Comparison of ENCODE assay signal across 21 cellular contexts in genomic region chr4:175622887-175623286, GRCh38.
DNase-seq lines count a peak whose midpoint lies in the region; ATAC-seq and TF ChIP-seq lines count a peak whose summit lies in the region.
"Had no signal": no experiment of that assay in that cellular context is flagged by ENCODE, and none has a peak within 500 bp of the region (broad histone marks: within the 10 kb centered on the region; RNA-seq: fewer than 3 reads in every experiment).

No MANE protein-coding gene starts in this region.

- H2BK120ac ChIP-seq in H9 (ENCODE audit: low read depth, low read length, poor library complexity, severe bottlenecking) (no peak overlapping the region), mesendoderm (ENCODE audit: low read depth, low read length) (no peak overlapping the region)

- no peak overlapping the region for H3K18ac ChIP-seq in H9 (ENCODE audit: insufficient read length, low read depth, low read length)
- H3K18ac ChIP-seq in mesendoderm (ENCODE audit: low read length) = no peak overlapping the region

- H4K8ac ChIP-seq in H9 (replicated peaks; ENCODE audit: insufficient read length, low read depth, low read length) (no peak overlapping the region), mesendoderm (ENCODE audit: low read depth, low read length) (no peak overlapping the region)

- H4K5ac ChIP-seq in H9 (ENCODE audit: insufficient read length, low read depth, low read length) (no peak overlapping the region), mesendoderm (ENCODE audit: low read length) (no peak overlapping the region)

- H3K79me2 ChIP-seq in H9 (ENCODE audit: insufficient read depth, low read length) = no peaks in the 10 kb centered on the region
- H3K79me2 ChIP-seq in mesendoderm (ENCODE audit: control insufficient read depth, insufficient read depth, low read length) = no peaks in the 10 kb centered on the region

- H3K27me3 Mint-ChIP-seq in H9 (ENCODE audit: low read depth) = no peaks in the 10 kb centered on the region
- H3K27me3 Mint-ChIP-seq: activated B cell treated with CpG ODN at 0.5 μM for 24 hours; activated CD4-positive, alpha-beta memory T cell treated with anti-CD3 and anti-CD28 coated beads, Interleukin-2, amount 10 ng/mL, durations not matched to agents 7 days and 5 days had no signal

- H3K56ac ChIP-seq in H9 (ENCODE audit: insufficient read length, low read depth, low read length) = no peak overlapping the region
- no peak overlapping the region for H3K56ac ChIP-seq in mesendoderm (ENCODE audit: low read length)

- no peaks in the 10 kb centered on the region for H3K9me3 Mint-ChIP-seq in H9
- H3K9me3 Mint-ChIP-seq: activated B cell treated with CpG ODN at 0.5 μM for 24 hours; activated CD4-positive, alpha-beta memory T cell treated with anti-CD3 and anti-CD28 coated beads, Interleukin-2, amount 10 ng/mL, durations not matched to agents 7 days and 5 days had no signal

- no peak overlapping the region for H2AK5ac ChIP-seq in H9 (ENCODE audit: insufficient read length, low read length)
- no peak overlapping the region for H2AK5ac ChIP-seq in mesendoderm (ENCODE audit: low read length)

- H3K9ac ChIP-seq in H9 (ENCODE audit: extremely low read depth, insufficient read length, low read length) = no peak overlapping the region
- no peak overlapping the region for H3K9ac ChIP-seq in mesendoderm (ENCODE audit: low read length)

- no peak overlapping the region for H3K4ac ChIP-seq in H9 (ENCODE audit: low read depth, low read length)
- H3K4ac ChIP-seq in mesendoderm (ENCODE audit: low read depth, low read length) = no peak overlapping the region

- H3K4me2 ChIP-seq in H9 (ENCODE audit: insufficient read depth, insufficient read length, low read length) = no peak overlapping the region
- H3K4me2 ChIP-seq in mesendoderm (ENCODE audit: low read length) = no peak overlapping the region

- H2BK5ac ChIP-seq in H9 (ENCODE audit: insufficient read length, low read length) = no peak overlapping the region
- no peak overlapping the region for H2BK5ac ChIP-seq in mesendoderm (ENCODE audit: low read length)

- H3T11ph ChIP-seq in H9 (ENCODE audit: low read length) = no peak overlapping the region

- H3K4me3 ChIP-seq in WERI-Rb-1 (ENCODE audit: low read depth, low read length) (no peak overlapping the region), mesendoderm (ENCODE audit: low read length) (no peak overlapping the region)
- H3K4me3 ChIP-seq: HAP-1, lower lobe of right lung, right atrium auricular region, SK-N-MC had no signal

- no peaks in the 10 kb centered on the region for H3K36me3 ChIP-seq in WERI-Rb-1
- no peaks in the 10 kb centered on the region for H3K36me3 ChIP-seq in mesendoderm (ENCODE audit: control insufficient read depth, insufficient read depth, low read length)
- H3K36me3 ChIP-seq: HAP-1, lower lobe of right lung, right atrium auricular region had no signal

- H3K23ac ChIP-seq in H9 (ENCODE audit: insufficient read length, low read depth, low read length) = no peak overlapping the region
- no peak overlapping the region for H3K23ac ChIP-seq in mesendoderm (ENCODE audit: low read length)

- H2BK15ac ChIP-seq in H9 (ENCODE audit: low read depth, low read length) = no peak overlapping the region
- no peak overlapping the region for H2BK15ac ChIP-seq in mesendoderm (replicated peaks; ENCODE audit: low read depth)

- no CpG with 5 or more reads among the region's 4 CpGs for WGBS in H9 (ENCODE audit: extremely low coverage, insufficient read length, low lambda C conversion rate)
- WGBS in mesendoderm (ENCODE audit: extremely low coverage, insufficient coverage, low lambda C conversion rate) = no CpG with 5 or more reads among the region's 4 CpGs

- H3K27me3 ChIP-seq in H9 (ENCODE audit: insufficient read depth, low read length) (no peaks in the 10 kb centered on the region), WERI-Rb-1 (ENCODE audit: insufficient read depth, low read depth, severe bottlenecking) (no peaks in the 10 kb centered on the region), mesendoderm (ENCODE audit: insufficient read depth, low read length, poor library complexity) (no peaks in the 10 kb centered on the region)
- H3K27me3 ChIP-seq: foreskin keratinocyte, right atrium auricular region had no signal

- H3K4me3 Mint-ChIP-seq in H9 = no peak overlapping the region
- H3K4me3 Mint-ChIP-seq: activated B cell treated with CpG ODN at 0.5 μM for 24 hours; activated CD4-positive, alpha-beta memory T cell treated with anti-CD3 and anti-CD28 coated beads, Interleukin-2, amount 10 ng/mL, durations not matched to agents 7 days and 5 days had no signal

- H3K79me1 ChIP-seq in H9 (ENCODE audit: insufficient read depth, low read depth, low read length, poor library complexity, severe bottlenecking) = no peaks in the 10 kb centered on the region
- H3K79me1 ChIP-seq in mesendoderm (ENCODE audit: low read length) = no peaks in the 10 kb centered on the region

- no peaks in the 10 kb centered on the region for H3K9me3 ChIP-seq in H9 (ENCODE audit: control insufficient read depth, low read depth, low read length)
- no peaks in the 10 kb centered on the region for H3K9me3 ChIP-seq in WERI-Rb-1 (ENCODE audit: severe bottlenecking)
- H3K9me3 ChIP-seq: HAP-1, lower lobe of right lung, right atrium auricular region had no signal

- no peaks in the 10 kb centered on the region for H4K20me1 ChIP-seq in H9 (ENCODE audit: control insufficient read depth, insufficient read depth, insufficient read length)

- no peak overlapping the region for H2BK12ac ChIP-seq in H9 (ENCODE audit: insufficient read length, low read depth, low read length)

- peaks cover 2 to 8% of the 10 kb centered on the region in 2 experiments; a peak in 2 of 4 replicates for H3K4me1 Mint-ChIP-seq in H9
- H3K4me1 Mint-ChIP-seq: activated B cell treated with CpG ODN at 0.5 μM for 24 hours; activated CD4-positive, alpha-beta memory T cell treated with anti-CD3 and anti-CD28 coated beads, Interleukin-2, amount 10 ng/mL, durations not matched to agents 7 days and 5 days had no signal

- TF ChIP-seq CTCF in H9 (conservative IDR thresholded peaks at IDR 0.05) (0 out of 3 replicates have a peak, but pooled peaks have one; percentile 13), WERI-Rb-1 (IDR thresholded peaks at IDR 0.05; ENCODE audit: low read depth, low read length) (peak; percentile 31; the same call in 1 of the 2 replicates)

- peak; percentile 28 for DNase-seq in Ammon's horn (ENCODE audit: low spot score)
- no peak for DNase-seq in H9
- peak; percentile 15 for DNase-seq in WERI-Rb-1
- peak; percentile 23 for DNase-seq in mesendoderm
- DNase-seq in effector CD4-positive, alpha-beta T cell = no peak
- DNase-seq in KG1 (lab: John Stamatoyannopoulos, UW) = no peak
- no peak for DNase-seq in AG08396 (ENCODE audit: low spot score)
- DNase-seq: activated B cell treated with CpG ODN at 0.5 μM for 24 hours; activated CD4-positive, alpha-beta memory T cell treated with anti-CD3 and anti-CD28 coated beads, Interleukin-2, amount 10 ng/mL, durations not matched to agents 7 days and 5 days; activated naive CD4-positive, alpha-beta T cell treated with Interleukin-2 at 50 U/mL for 16 hours; DMS 273 treated with DMSO at 0.1 percent for 48 hours; erythroblast; foreskin keratinocyte; lower lobe of right lung; NCI-H1105 treated with DMSO at 0.1 percent for 48 hours; NCI-H748 treated with DMSO at 0.1 percent for 48 hours had no signal

- no peaks in the 10 kb centered on the region for H3K23me2 ChIP-seq in H9 (ENCODE audit: insufficient read length, low read depth, low read length, poor library complexity, severe bottlenecking)

- no peak overlapping the region for H3K14ac ChIP-seq in H9 (ENCODE audit: insufficient read depth, low read length)

- ATAC-seq in GM19351 (IDR thresholded peaks at IDR 0.05; ENCODE audit: unreplicated experiment) = no peak
- ATAC-seq: foreskin keratinocyte, lower lobe of right lung had no signal

- no peaks in the 10 kb centered on the region for H3K36me3 Mint-ChIP-seq in H9 (ENCODE audit: insufficient read depth in 1 of 3, low read depth in 3 of 3)

- no peak overlapping the region for H2BK20ac ChIP-seq in H9 (ENCODE audit: low read depth, low read length, poor library complexity, severe bottlenecking)

- no peak overlapping the region for H4K91ac ChIP-seq in H9 (ENCODE audit: insufficient read length, low read depth, low read length)

- H2AFZ ChIP-seq in H9 (ENCODE audit: low read length) = no peak overlapping the region

- H3K27ac Mint-ChIP-seq in H9 = no peak overlapping the region; a peak in 1 of 7 replicates
- H3K27ac Mint-ChIP-seq: activated B cell treated with CpG ODN at 0.5 μM for 24 hours; activated CD4-positive, alpha-beta memory T cell treated with anti-CD3 and anti-CD28 coated beads, Interleukin-2, amount 10 ng/mL, durations not matched to agents 7 days and 5 days had no signal

- H3K27ac ChIP-seq in H9 (ENCODE audit: insufficient read length, low read depth, low read length) (no peak overlapping the region), WERI-Rb-1 (no peak overlapping the region), mesendoderm (ENCODE audit: low read depth, low read length) (no peak overlapping the region)
- H3K27ac ChIP-seq: C4-2B, foreskin keratinocyte, lower lobe of right lung, right atrium auricular region, SK-N-MC had no signal

- H3K4me1 ChIP-seq in H9 (ENCODE audit: insufficient read depth, low read length) = no peaks in the 10 kb centered on the region
- H3K4me1 ChIP-seq in mesendoderm (ENCODE audit: control insufficient read depth, low read depth, low read length) = no peaks in the 10 kb centered on the region
- H3K4me1 ChIP-seq: foreskin keratinocyte, HAP-1, lower lobe of right lung, right atrium auricular region had no signal

Comparison
In these comparisons a context has a peak if more than half of its experiments do, and no peak if none do; other contexts are left out.
1. DNase-seq: peak in Ammon's horn (single experiment), WERI-Rb-1 (single experiment) and mesendoderm (single experiment); none in H9 (single experiment), effector CD4-positive, alpha-beta T cell (single experiment), KG1 (single experiment) and AG08396 (single experiment).